8 cellular contexts compared by ENCODE assay signal in genomic region chr1:46466477-46467182, GRCh38. TPM values are rescaled to one million over a fixed set of nuclear protein-coding genes. Genes with fewer than 3 reads are reported as not detected.
DNase-seq lines count a peak whose midpoint lies in the region; ATAC-seq and TF ChIP-seq lines count a peak whose summit lies in the region.

No MANE protein-coding gene starts in this region.

- H3K18ac ChIP-seq in trophoblast cell (ENCODE audit: low read length) = no peak overlapping the region

- H4K91ac ChIP-seq in trophoblast cell (ENCODE audit: low read depth, low read length) = no peak overlapping the region

- DNase-seq in AG04449 (ENCODE audit: low read depth, low spot score) (no peak), HFF-Myc (ENCODE audit: extremely low read depth, low read depth) (no peak), head of caudate nucleus (peak in 39 of 42 donors; percentile 9 to 66 (median 41)), trophoblast cell (peak in 1 of 2 donors; percentile 24)
- DNase-seq in activated CD8-positive, alpha-beta T cell treated with anti-CD3 and anti-CD28 coated beads for 36 hours = peak; percentile 21

- intact Hi-C loops in activated CD8-positive, alpha-beta T cell treated with anti-CD3 and anti-CD28 coated beads for 36 hours (cut with micrococcal nuclease) = no loop called here
- intact Hi-C loops in head of caudate nucleus (cut with DNase I) = no loop called here

- no peaks in the 10 kb centered on the region for H3K79me1 ChIP-seq in trophoblast cell (ENCODE audit: low read length)

- no peaks in the 10 kb centered on the region for H3K9me3 Mint-ChIP-seq in activated CD8-positive, alpha-beta T cell treated with anti-CD3 and anti-CD28 coated beads for 36 hours

- peaks cover 2 to 4% of the 10 kb centered on the region in 2 experiments for H3K4me1 ChIP-seq in trophoblast cell (ENCODE audit: control insufficient read depth in 1 of 2, insufficient read depth in 2 of 2, low read length in 2 of 2)

- H3K4me3 Mint-ChIP-seq in activated CD8-positive, alpha-beta T cell treated with anti-CD3 and anti-CD28 coated beads for 36 hours = peak overlapping the region; percentile 68

- no peak overlapping the region for H2AK5ac ChIP-seq in trophoblast cell (ENCODE audit: low read length)

- no peaks in the 10 kb centered on the region for H3K79me2 ChIP-seq in trophoblast cell (ENCODE audit: control insufficient read depth, insufficient read depth, low read length, poor library complexity)

- no peak overlapping the region for H2BK120ac ChIP-seq in trophoblast cell (ENCODE audit: insufficient read depth, low read length, poor library complexity)

- H3K27ac Mint-ChIP-seq in activated CD8-positive, alpha-beta T cell treated with anti-CD3 and anti-CD28 coated beads for 36 hours = no peak overlapping the region

- no peak overlapping the region for H3K23ac ChIP-seq in trophoblast cell (ENCODE audit: low read length)

- H3K4ac ChIP-seq in trophoblast cell (ENCODE audit: low read depth, low read length) = no peak overlapping the region

- peaks cover 1% of the 10 kb centered on the region for H3K36me3 Mint-ChIP-seq in activated CD8-positive, alpha-beta T cell treated with anti-CD3 and anti-CD28 coated beads for 36 hours (ENCODE audit: low read depth)

- peaks cover 31% of the 10 kb centered on the region for H3K27me3 ChIP-seq in trophoblast cell (ENCODE audit: insufficient read depth, low read length)

- H3K9ac ChIP-seq in trophoblast cell (ENCODE audit: low read length) = no peak overlapping the region

- POLR2A ChIA-PET in AG04449 (lab: Yijun Ruan, JAX) = interaction anchor here (0.6 kb wide), 1 partner anchor 68 kb away, joined by 3 read pairs; no protein-coding TSS in a partner anchor
- POLR2A ChIA-PET in activated CD8-positive, alpha-beta T cell treated with anti-CD3 and anti-CD28 coated beads for 36 hours (lab: Charles Lee) = no interaction called here

- H2BK12ac ChIP-seq in trophoblast cell (ENCODE audit: low read length) = no peak overlapping the region

- H3K4me2 ChIP-seq in trophoblast cell (ENCODE audit: low read length) = peak overlapping the region; percentile 87

- peak overlapping the region; percentile 50 for H3K4me3 ChIP-seq in AG04449 (ENCODE audit: low read depth, low read length)
- H3K4me3 ChIP-seq in HFF-Myc (replicated peaks; ENCODE audit: low read depth, low read length) = peak overlapping the region; percentile 41
- peak overlapping the region; percentile 58 for H3K4me3 ChIP-seq in trophoblast cell (ENCODE audit: low read depth, low read length)

- no peak overlapping the region for H3K27ac ChIP-seq in trophoblast cell (ENCODE audit: low read depth, low read length)

- H2AFZ ChIP-seq in trophoblast cell (ENCODE audit: insufficient read depth, low read length, poor library complexity) = peak overlapping the region; percentile 54

- peak; percentile 37 for ATAC-seq in activated CD8-positive, alpha-beta T cell treated with anti-CD3 and anti-CD28 coated beads for 36 hours
- ATAC-seq in GM21526 (IDR thresholded peaks at IDR 0.05; ENCODE audit: low FRiP score, unreplicated experiment) (no peak), HG03139 (IDR thresholded peaks at IDR 0.05; ENCODE audit: unreplicated experiment) (no peak), GM19395 (IDR thresholded peaks at IDR 0.05; ENCODE audit: unreplicated experiment) (no peak)

- peaks cover 4% of the 10 kb centered on the region for H3K9me3 ChIP-seq in trophoblast cell (ENCODE audit: insufficient read depth, low read depth, low read length)

- peaks cover 47% of the 10 kb centered on the region for H3K27me3 Mint-ChIP-seq in activated CD8-positive, alpha-beta T cell treated with anti-CD3 and anti-CD28 coated beads for 36 hours

- no peak overlapping the region for H3K14ac ChIP-seq in trophoblast cell (ENCODE audit: low read length)

- peaks cover 9% of the 10 kb centered on the region for H3K4me1 Mint-ChIP-seq in activated CD8-positive, alpha-beta T cell treated with anti-CD3 and anti-CD28 coated beads for 36 hours (ENCODE audit: low read depth)

- no peak overlapping the region for H4K8ac ChIP-seq in trophoblast cell (ENCODE audit: low read depth, low read length)

- CTCF ChIA-PET in AG04449 (lab: Yijun Ruan, JAX) = interaction anchor here (2.7 kb wide), 1 partner anchor 11 kb away, joined by 8 read pairs; no protein-coding TSS in a partner anchor
- CTCF ChIA-PET in activated CD8-positive, alpha-beta T cell treated with anti-CD3 and anti-CD28 coated beads for 36 hours (lab: Charles Lee) = interaction anchor here (0.6 to 1.1 kb wide), 2 partner anchors 20 to 27 kb away, joined by 3 read pairs; no protein-coding TSS in a partner anchor

- no CpG with 5 or more reads among the region's 84 CpGs for WGBS in trophoblast cell (ENCODE audit: extremely low coverage, insufficient coverage, insufficient read length)

- TF ChIP-seq CTCF in AG04449 (IDR thresholded peaks at IDR 0.05; ENCODE audit: insufficient read depth, low read length, missing control alignments) (no peak), HFF-Myc (IDR thresholded peaks at IDR 0.05; ENCODE audit: low read depth, low read length, missing control alignments) (no peak)
- no peak for TF ChIP-seq CTCF in activated CD8-positive, alpha-beta T cell treated with anti-CD3 and anti-CD28 coated beads for 36 hours (IDR thresholded peaks at IDR 0.05)

- H3K36me3 ChIP-seq in trophoblast cell (ENCODE audit: control insufficient read depth in 1 of 2, insufficient read depth in 2 of 2, low read length in 2 of 2) = no peaks in the 10 kb centered on the region

- no peak overlapping the region for H4K12ac ChIP-seq in trophoblast cell (ENCODE audit: low read depth, low read length)

- no peak overlapping the region for H2BK5ac ChIP-seq in trophoblast cell (ENCODE audit: low read depth, low read length, poor library complexity)

RNA-seq across cellular contexts. Expression of gene DMBX1, which starts 23.0 kb away (rescaled TPM):
- under 1 TPM in 1 of 2 experiments, not detected in 1; 0.09 TPM for total RNA-seq in activated CD8-positive, alpha-beta T cell treated with anti-CD3 and anti-CD28 coated beads for 36 hours
- polyA plus RNA-seq in trophoblast cell (2013) = not detected in 2 replicates

Comparison
In these comparisons a context has a peak if more than half of its experiments do, and no peak if none do; other contexts are left out.
1. DNase-seq: peak in activated CD8-positive, alpha-beta T cell treated with anti-CD3 and anti-CD28 coated beads for 36 hours (single experiment) and head of caudate nucleus (39 of 42); none in AG04449 (single experiment) and HFF-Myc (single experiment).
2. Peak in every context shown above with its lines, with median percentiles within 50 percentile points of each other: H3K4me3 ChIP-seq.